4 cellular contexts compared by ENCODE assay signal in genomic region chr19:18354743-18355142, GRCh38. TPM values are rescaled to one million over a fixed set of nuclear protein-coding genes. Genes with fewer than 3 reads are reported as not detected.
"Had no signal": no experiment of that assay in that cellular context is flagged by ENCODE, and none has a peak within 500 bp of the region (broad histone marks: within the 10 kb centered on the region; RNA-seq: fewer than 3 reads in every experiment).

No MANE protein-coding gene starts in this region.

RNA-seq across cellular contexts. Expression of gene GDF15, which starts 31.2 kb away (rescaled TPM):
- polyA plus RNA-seq: IgD-negative memory B cell had no signal

RNA-seq across cellular contexts. Expression of gene LRRC25, which starts 42.7 kb away (rescaled TPM):
- total RNA-seq: H9, HFFc6, HT1080 had no signal
